In the genomic region with DNA sequence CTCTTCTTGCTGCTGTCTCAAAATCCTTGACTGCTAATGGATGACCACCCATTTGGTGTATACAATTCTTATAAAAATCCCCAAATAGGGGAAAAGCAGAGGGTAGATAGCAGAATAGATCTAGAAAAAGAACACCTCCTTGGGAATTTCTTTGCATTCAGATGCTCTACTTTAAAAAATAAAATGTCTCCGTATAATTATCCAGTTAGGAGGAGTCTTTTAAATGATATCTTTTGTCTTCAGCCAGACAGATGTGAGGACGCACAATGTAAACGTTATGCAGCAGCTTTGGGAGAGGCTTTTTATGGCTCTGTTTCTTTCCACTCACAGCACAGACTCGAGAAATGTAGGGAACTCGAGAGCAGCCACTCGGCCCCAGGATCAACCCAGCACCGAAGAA, we compare ENCODE assay signal across 1 cellular context.
TF ChIP-seq lines count a peak whose summit lies in the region.

No MANE protein-coding gene starts in this region.

TF ChIP-seq in IMR-90, 13 proteins besides CTCF, POLR2A, EP300 and RAD21:
- TF ChIP-seq CHD1 (IDR thresholded peaks at IDR 0.05; ENCODE audit: low read depth, low read length) = no peak
- no peak for TF ChIP-seq RCOR1 (IDR thresholded peaks at IDR 0.05; ENCODE audit: insufficient replicate concordance, low read length)
- no peak for TF ChIP-seq SMC3 (IDR thresholded peaks at IDR 0.05; ENCODE audit: low read depth, low read length)
- TF ChIP-seq NFE2L2 (IDR thresholded peaks at IDR 0.05; ENCODE audit: low read depth, low read length) = no peak
- no peak for TF ChIP-seq MAFK (IDR thresholded peaks at IDR 0.05; ENCODE audit: low read depth, low read length)
- TF ChIP-seq BHLHE40 (IDR thresholded peaks at IDR 0.05; ENCODE audit: low read depth, low read length) = no peak
- TF ChIP-seq FOS (IDR thresholded peaks at IDR 0.05; ENCODE audit: low read depth, low read length) = no peak
- no peak for TF ChIP-seq CEBPB (IDR thresholded peaks at IDR 0.05; ENCODE audit: low read depth, low read length)
- no peak for TF ChIP-seq MXI1 (IDR thresholded peaks at IDR 0.05; ENCODE audit: borderline replicate concordance, low read depth, low read length)
- TF ChIP-seq, protein P1, sequence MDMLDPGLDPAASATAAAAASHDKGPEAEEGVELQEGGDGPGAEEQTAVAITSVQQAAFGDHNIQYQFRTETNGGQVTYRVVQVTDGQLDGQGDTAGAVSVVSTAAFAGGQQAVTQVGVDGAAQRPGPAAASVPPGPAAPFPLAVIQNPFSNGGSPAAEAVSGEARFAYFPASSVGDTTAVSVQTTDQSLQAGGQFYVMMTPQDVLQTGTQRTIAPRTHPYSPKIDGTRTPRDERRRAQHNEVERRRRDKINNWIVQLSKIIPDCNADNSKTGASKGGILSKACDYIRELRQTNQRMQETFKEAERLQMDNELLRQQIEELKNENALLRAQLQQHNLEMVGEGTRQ (IDR thresholded peaks at IDR 0.05; ENCODE audit: low read depth, low read length) = no peak
- TF ChIP-seq MAZ (IDR thresholded peaks at IDR 0.05; ENCODE audit: borderline replicate concordance, low read depth, low read length) = no peak
- no peak for TF ChIP-seq RFX5 (IDR thresholded peaks at IDR 0.05; ENCODE audit: low read depth, low read length)
- TF ChIP-seq, protein P2, sequence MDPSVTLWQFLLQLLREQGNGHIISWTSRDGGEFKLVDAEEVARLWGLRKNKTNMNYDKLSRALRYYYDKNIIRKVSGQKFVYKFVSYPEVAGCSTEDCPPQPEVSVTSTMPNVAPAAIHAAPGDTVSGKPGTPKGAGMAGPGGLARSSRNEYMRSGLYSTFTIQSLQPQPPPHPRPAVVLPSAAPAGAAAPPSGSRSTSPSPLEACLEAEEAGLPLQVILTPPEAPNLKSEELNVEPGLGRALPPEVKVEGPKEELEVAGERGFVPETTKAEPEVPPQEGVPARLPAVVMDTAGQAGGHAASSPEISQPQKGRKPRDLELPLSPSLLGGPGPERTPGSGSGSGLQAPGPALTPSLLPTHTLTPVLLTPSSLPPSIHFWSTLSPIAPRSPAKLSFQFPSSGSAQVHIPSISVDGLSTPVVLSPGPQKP (IDR thresholded peaks at IDR 0.05; ENCODE audit: borderline replicate concordance, low read depth, low read length) = no peak
TF ChIP-seq in IMR-90: peak in this region for 0.
